Comparison of ENCODE assay signal across 8 cellular contexts in genomic region chr9:83707768-83708514, GRCh38. TPM values are rescaled to one million over a fixed set of nuclear protein-coding genes. Genes with fewer than 3 reads are reported as not detected.
DNase-seq lines count a peak whose midpoint lies in the region; FAIRE-seq and TF ChIP-seq lines count a peak whose summit lies in the region.

UBQLN1 (minus strand) TSS chr9:83707958; CDS start chr9:83707679, 279 bp downstream.

- peaks cover 24% of the 10 kb centered on the region for H3K36me3 Mint-ChIP-seq in HFFc6 (ENCODE audit: low read depth)

- H4K91ac ChIP-seq in neuronal stem cell (ENCODE audit: low read depth, low read length, poor library complexity), result peak within 1 kb of the TSS; percentile 72

- H3K79me1 ChIP-seq in neuronal stem cell (ENCODE audit: low read depth, low read length), result peaks cover 7% of the 10 kb centered on the region

- peak within 1 kb of the TSS; percentile 96 for H4K8ac ChIP-seq in neuronal stem cell (ENCODE audit: low read depth, low read length)

- peak within 1 kb of the TSS; percentile 99 for H2AK5ac ChIP-seq in neuronal stem cell (ENCODE audit: low read depth, low read length)

- peak within 1 kb of the TSS; percentile 99 for H2AFZ ChIP-seq in neuronal stem cell (ENCODE audit: low read length)

- peak within 1 kb of the TSS; percentile 77 to 99 for H3K4me3 ChIP-seq in neuronal stem cell (ENCODE audit: low read length in 2 of 2)
- peak within 1 kb of the TSS; percentile 88 to 94 (median 92) for H3K4me3 ChIP-seq in subcutaneous abdominal adipose tissue (ENCODE audit: low read depth in 1 of 5, low read length in 5 of 5)

- H3K9ac ChIP-seq in neuronal stem cell (ENCODE audit: low read depth, low read length, poor library complexity) (peak within 1 kb of the TSS; percentile 100), subcutaneous abdominal adipose tissue (ENCODE audit: low read length in 5 of 5) (peak within 1 kb of the TSS; percentile 95 to 100 (median 99))

- peak within 1 kb of the TSS; percentile 98 for H3K4ac ChIP-seq in neuronal stem cell (ENCODE audit: low read length)

- peaks cover 40% of the 10 kb centered on the region for H3K4me1 Mint-ChIP-seq in HFFc6 (ENCODE audit: low read depth)

- H3K4me2 ChIP-seq in neuronal stem cell (ENCODE audit: insufficient read depth, low read length, poor library complexity, severe bottlenecking), result peak within 1 kb of the TSS; percentile 95

- H3K27me3 Mint-ChIP-seq in HFFc6 (ENCODE audit: insufficient read depth), result peaks cover 5% of the 10 kb centered on the region

- H3K9me3 Mint-ChIP-seq in HFFc6, result no peaks in the 10 kb centered on the region

- H3K18ac ChIP-seq in neuronal stem cell (ENCODE audit: low read length), result peak within 1 kb of the TSS; percentile 99

- H2BK120ac ChIP-seq in neuronal stem cell (ENCODE audit: low read depth, low read length), result peak within 1 kb of the TSS; percentile 72

- no peak for FAIRE-seq in frontal cortex (lab: Jason Lieb, UNC)

- peak within 1 kb of the TSS; percentile 99 for H3K14ac ChIP-seq in neuronal stem cell (ENCODE audit: low read length)

- WGBS in neuronal stem cell (ENCODE audit: extremely low coverage in 2 of 2, insufficient read length in 2 of 2, insufficient replicate concordance in 1 of 2), 2 donors, result no CpG with 5 or more reads among the region's 67 CpGs

- H3K4me1 ChIP-seq in neuronal stem cell (ENCODE audit: control insufficient read depth in 2 of 2, insufficient read depth in 1 of 2, low read depth in 1 of 2, low read length in 2 of 2) (peaks cover 2 to 4% of the 10 kb centered on the region in 2 donors), subcutaneous abdominal adipose tissue (ENCODE audit: control insufficient read depth in 5 of 5, insufficient read depth in 5 of 5, low read length in 5 of 5) (peaks cover 3 to 32% (median 28%) of the 10 kb centered on the region in 5 donors)

- H3K23ac ChIP-seq in neuronal stem cell (ENCODE audit: low read depth, low read length, poor library complexity), result peak within 1 kb of the TSS; percentile 100

- H3K9me3 ChIP-seq in neuronal stem cell (replicated peaks in 1 of 2; ENCODE audit: control insufficient read depth in 2 of 2, insufficient read depth in 1 of 2, low read depth in 1 of 2, low read length in 2 of 2), result peaks cover 0 to 12% of the 10 kb centered on the region in 2 donors
- H3K9me3 ChIP-seq in subcutaneous abdominal adipose tissue (ENCODE audit: control insufficient read depth in 5 of 5, low read length in 5 of 5), result no peaks in the 10 kb centered on the region

- H3K27ac Mint-ChIP-seq in HFFc6, result peak within 1 kb of the TSS; percentile 100

- peak within 1 kb of the TSS; percentile 98 for H2BK15ac ChIP-seq in neuronal stem cell (ENCODE audit: low read length)

- H3K27ac ChIP-seq in neuronal stem cell (replicated peaks; ENCODE audit: low read length) (peak within 1 kb of the TSS; percentile 95), subcutaneous abdominal adipose tissue (ENCODE audit: low read depth, low read length) (peak within 1 kb of the TSS; percentile 100)

- no peak for TF ChIP-seq CTCF in HFFc6 (IDR thresholded peaks at IDR 0.05)

- peak within 1 kb of the TSS; percentile 58 for H2BK12ac ChIP-seq in neuronal stem cell (ENCODE audit: low read length)

- H3K4me3 Mint-ChIP-seq in HFFc6, result peak within 1 kb of the TSS; percentile 94

- peaks cover 0 to 28% of the 10 kb centered on the region in 2 donors for H3K36me3 ChIP-seq in neuronal stem cell (replicated peaks in 1 of 2; ENCODE audit: control insufficient read depth in 2 of 2, insufficient read depth in 2 of 2, low read length in 2 of 2)
- no peaks in the 10 kb centered on the region for H3K36me3 ChIP-seq in subcutaneous abdominal adipose tissue (ENCODE audit: control insufficient read depth in 5 of 5, insufficient read depth in 5 of 5, low read length in 5 of 5)

- H2BK5ac ChIP-seq in neuronal stem cell (ENCODE audit: low read length), result peak within 1 kb of the TSS; percentile 99

- in situ Hi-C loops in SK-MEL-5 (cut with HindIII; ENCODE audit: low pct_unique_long_range_greater_than_20kb, low sequenced_read_pairs), result no loop called here

- H3K27me3 ChIP-seq in neuronal stem cell (ENCODE audit: control insufficient read depth in 3 of 3, insufficient read depth in 3 of 3, low read depth in 1 of 3, low read length in 3 of 3), result no peaks in the 10 kb centered on the region
- no peaks in the 10 kb centered on the region for H3K27me3 ChIP-seq in subcutaneous abdominal adipose tissue (ENCODE audit: control insufficient read depth in 5 of 5, insufficient read depth in 4 of 5, low read length in 5 of 5)

- DNase-seq in GM04504 (ENCODE audit: low read depth), result peak; percentile 83
- peak; percentile 83 for DNase-seq in HFFc6
- peak; percentile 92 for DNase-seq in NAMALWA (ENCODE audit: low spot score)
- peak; percentile 89 for DNase-seq in SK-MEL-5 (ENCODE audit: low read depth, low spot score)
- DNase-seq in activated naive CD4-positive, alpha-beta T cell treated with Interleukin-2 at 50 U/mL for 16 hours, result peak; percentile 90
- DNase-seq in frontal cortex (ENCODE audit: low spot score in 2 of 2), result peak; percentile 87 to 89
- peak; percentile 90 for DNase-seq in neuronal stem cell (ENCODE audit: low spot score)

RNA-seq across cellular contexts. Expression of gene UBQLN1, which starts in this region (rescaled TPM):
- 100 to 1,000 TPM; 107 to 138 (median 126) TPM for total RNA-seq in HFFc6 (2021; fragmentation: NEBNext Ultra II Directional; extraction: Animal tissue kit (Norgen Biotek cat#: 25700))
- total RNA-seq in SK-MEL-5 (2014; rRNA removed; shearing (Covaris generic)), result 176 and 182 TPM in 2 replicates
- 136 and 155 TPM in 2 replicates for polyA plus RNA-seq in SK-MEL-5 (2015; cell fraction: cytosol; rRNA removed)
- polyA plus RNA-seq in SK-MEL-5 (2015; cell fraction: nucleus; rRNA removed), result 64.1 and 64.5 TPM in 2 replicates
- 245 TPM for total RNA-seq in frontal cortex
- polyA plus RNA-seq in neuronal stem cell (2013, experiment 1 of 2), result 92.3 TPM
- 95.0 TPM for polyA plus RNA-seq in neuronal stem cell (2013, experiment 2 of 2)

Comparison
In these comparisons a context has a peak if more than half of its experiments do, and no peak if none do; other contexts are left out.
1. Peak in every context shown above with its lines: DNase-seq, H3K4me3 ChIP-seq and H3K27ac ChIP-seq.